In genomic region chr4:38664704-38665401, GRCh38 we compare ENCODE assay signal across 1 cellular context.
TF ChIP-seq lines count a peak whose summit lies in the region.

No MANE protein-coding gene starts in this region.

TF ChIP-seq in HEK293, 187 proteins besides CTCF, POLR2A, EP300 and RAD21 (continued from another document):
- 0 out of 2 replicates have a peak, but pooled peaks have one; percentile 2 for TF ChIP-seq ZBTB10 (tag by site-specific recombination; IDR thresholded peaks at IDR 0.05)
- TF ChIP-seq ZFHX2 (tag by site-specific recombination; conservative IDR thresholded peaks at IDR 0.05): peak; percentile 61
- TF ChIP-seq ZNF626 (tag by site-specific recombination; IDR thresholded peaks at IDR 0.05): no peak
- no peak for TF ChIP-seq ZNF211 (tag by site-specific recombination; IDR thresholded peaks at IDR 0.05; ENCODE audit: low read depth)
- TF ChIP-seq ZNF529 (tag by site-specific recombination; IDR thresholded peaks at IDR 0.05; ENCODE audit: insufficient replicate concordance): no peak
- no peak for TF ChIP-seq ZNF664 (tag by site-specific recombination; IDR thresholded peaks at IDR 0.05)
- no peak for TF ChIP-seq KLF7 (tag by site-specific recombination; IDR thresholded peaks at IDR 0.05; ENCODE audit: borderline replicate concordance)
- no peak for TF ChIP-seq ZNF416 (tag by site-specific recombination; IDR thresholded peaks at IDR 0.05)
- TF ChIP-seq ZBTB26 (tag by site-specific recombination; optimal IDR thresholded peaks at IDR 0.05): peak; percentile 54
- no peak for TF ChIP-seq GLI2 (tag by site-specific recombination; IDR thresholded peaks at IDR 0.05; ENCODE audit: borderline replicate concordance, low read depth)
- TF ChIP-seq ZNF148 (tag by site-specific recombination; IDR thresholded peaks at IDR 0.05; ENCODE audit: borderline replicate concordance): no peak
- TF ChIP-seq ZNF335 (tag by site-specific recombination; conservative IDR thresholded peaks at IDR 0.05): peak; percentile 88
- no peak for TF ChIP-seq ZNF518A (tag by site-specific recombination; conservative IDR thresholded peaks at IDR 0.05; ENCODE audit: low read depth)
- no peak for TF ChIP-seq ELK4 (IDR thresholded peaks at IDR 0.05; ENCODE audit: borderline replicate concordance, low read depth, low read length)
- no peak for TF ChIP-seq ZNF362 (tag by site-specific recombination; IDR thresholded peaks at IDR 0.05)
- no peak for TF ChIP-seq INSM2 (tag by site-specific recombination; IDR thresholded peaks at IDR 0.05)
- no peak for TF ChIP-seq OVOL3 (tag by site-specific recombination; IDR thresholded peaks at IDR 0.05)
- TF ChIP-seq ZNF521 (tag by site-specific recombination; IDR thresholded peaks at IDR 0.05): no peak
- TF ChIP-seq ZNF324 (tag by site-specific recombination; IDR thresholded peaks at IDR 0.05): no peak
- no peak for TF ChIP-seq ZNF133 (tag by site-specific recombination; IDR thresholded peaks at IDR 0.05)
- 0 out of 2 replicates have a peak, but pooled peaks have one; percentile 32 for TF ChIP-seq ZBTB17 (tag by site-specific recombination; IDR thresholded peaks at IDR 0.05)
- TF ChIP-seq IKZF3 (tag by site-specific recombination; IDR thresholded peaks at IDR 0.05): peak; percentile 86
- no peak for TF ChIP-seq YY2 (tag by site-specific recombination; IDR thresholded peaks at IDR 0.05)
- no peak for TF ChIP-seq ZNF175 (tag by site-specific recombination; IDR thresholded peaks at IDR 0.05)
- peak; percentile 52 for TF ChIP-seq ZNF600 (tag by site-specific recombination; IDR thresholded peaks at IDR 0.05)
- TF ChIP-seq ZNF747 (tag by site-specific recombination; IDR thresholded peaks at IDR 0.05): no peak
TF ChIP-seq in HEK293: peak in this region for 14.
